13 cellular contexts compared by ENCODE assay signal in the genomic region with DNA sequence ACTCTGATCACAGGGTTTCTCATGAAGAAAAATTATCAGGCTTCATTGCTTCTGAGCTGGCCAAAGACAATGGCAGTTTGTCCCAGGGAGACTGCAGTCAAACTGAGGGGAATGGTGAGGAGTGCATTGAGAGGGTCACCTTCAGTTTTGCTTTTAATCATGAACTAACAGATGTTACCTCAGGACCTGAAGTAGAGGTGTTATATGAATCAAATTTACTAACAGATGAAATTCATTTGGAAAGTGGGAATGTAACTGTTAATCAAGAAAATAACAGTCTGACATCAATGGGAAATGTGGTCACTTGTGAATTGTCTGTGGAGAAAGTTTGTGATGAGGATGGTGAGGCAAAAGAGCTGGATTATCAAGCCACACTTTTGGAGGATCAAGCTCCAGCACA.
DNase-seq lines count a peak whose midpoint lies in the region; ATAC-seq and TF ChIP-seq lines count a peak whose summit lies in the region.
"Had no signal": no experiment of that assay in that cellular context is flagged by ENCODE, and none has a peak within 500 bp of the region (broad histone marks: within the 10 kb centered on the region; RNA-seq: fewer than 3 reads in every experiment).

No MANE protein-coding gene starts in this region.

- H3K27ac ChIP-seq in mammary epithelial cell (ENCODE audit: insufficient read depth, low read depth, low read length) (peak overlapping the region; percentile 31), breast epithelium (no peak overlapping the region), lower lobe of right lung (no peak overlapping the region), subcutaneous abdominal adipose tissue (ENCODE audit: low read depth, low read length) (peak overlapping the region; percentile 48)

- no peaks in the 10 kb centered on the region for H3K27me3 ChIP-seq in mammary epithelial cell (ENCODE audit: insufficient read depth, low read length)
- no peaks in the 10 kb centered on the region for H3K27me3 ChIP-seq in breast epithelium
- no peaks in the 10 kb centered on the region for H3K27me3 ChIP-seq in lower lobe of right lung (ENCODE audit: low read depth)
- no peaks in the 10 kb centered on the region for H3K27me3 ChIP-seq in subcutaneous abdominal adipose tissue (ENCODE audit: control insufficient read depth in 5 of 5, insufficient read depth in 4 of 5, low read length in 5 of 5)

- H3K27me3 Mint-ChIP-seq in CD14-positive monocyte (ENCODE audit: low read depth in 3 of 3) = no peaks in the 10 kb centered on the region
- H3K27me3 Mint-ChIP-seq: activated B cell treated with CpG ODN at 0.5 μM for 24 hours; dendritic cell treated with granulocyte-macrophage colony-stimulating factor and Interleukin-4, amounts not matched to agents 40 ng/mL and 50 ng/mL, for 4 days had no signal

- H3K36me3 ChIP-seq in mammary epithelial cell (ENCODE audit: insufficient read depth, low read length) (peaks cover 1% of the 10 kb centered on the region), breast epithelium (no peaks in the 10 kb centered on the region), lower lobe of right lung (peaks cover 12% of the 10 kb centered on the region), subcutaneous abdominal adipose tissue (ENCODE audit: control insufficient read depth in 5 of 5, insufficient read depth in 5 of 5, low read length in 5 of 5) (peaks cover 0 to 18% (median 10%) of the 10 kb centered on the region in 5 donors)

- TF ChIP-seq POLR2A in breast epithelium (IDR thresholded peaks at IDR 0.05) = no peak

- no peak overlapping the region for H3K9ac ChIP-seq in mammary epithelial cell (ENCODE audit: insufficient read depth, low read length)
- peak overlapping the region in 4 of 5 donors; percentile 20 to 63 (median 44) for H3K9ac ChIP-seq in subcutaneous abdominal adipose tissue (ENCODE audit: low read length in 5 of 5)

- CTCF ChIA-PET in mammary epithelial cell (lab: Charles Lee; ENCODE audit: low non-redundant PET) = no interaction called here

- no peak overlapping the region for H3K4me3 Mint-ChIP-seq in CD14-positive monocyte
- H3K4me3 Mint-ChIP-seq: activated B cell treated with CpG ODN at 0.5 μM for 24 hours; dendritic cell treated with granulocyte-macrophage colony-stimulating factor and Interleukin-4, amounts not matched to agents 40 ng/mL and 50 ng/mL, for 4 days had no signal

- DNase-seq in mammary epithelial cell (no peak), breast epithelium (ENCODE audit: low spot score in 2 of 2) (no peak), astrocyte of the spinal cord (ENCODE audit: low read depth, low spot score) (no peak), lower lobe of right lung (no peak), CD14-positive monocyte (ENCODE audit: low spot score) (no peak)
- no peak for DNase-seq in stimulated activated CD4-positive, alpha-beta T cell treated with anti-CD3 and anti-CD28 coated beads, Interleukin-2, amount 100 ng/mL, for 48 hours
- DNase-seq: activated B cell treated with CpG ODN at 0.5 μM for 24 hours, Karpas-422, occipital lobe had no signal

- no peaks in the 10 kb centered on the region for H3K9me3 Mint-ChIP-seq in CD14-positive monocyte
- H3K9me3 Mint-ChIP-seq: activated B cell treated with CpG ODN at 0.5 μM for 24 hours; activated T-helper 2 cell treated with anti-CD3 and anti-CD28 coated beads, Interferon-gamma antibody, Interleukin-2, Interleukin-4, amounts not matched to agents 10 μg/mL and 5 μg/mL and 100 μg/mL, durations not matched to agents 14 hours and 24 hours and 36 hours; dendritic cell treated with granulocyte-macrophage colony-stimulating factor and Interleukin-4, amounts not matched to agents 40 ng/mL and 50 ng/mL, for 4 days had no signal

- H3K9me3 ChIP-seq in mammary epithelial cell (replicated peaks; ENCODE audit: insufficient read depth, low read length) (no peaks in the 10 kb centered on the region), breast epithelium (no peaks in the 10 kb centered on the region), lower lobe of right lung (no peaks in the 10 kb centered on the region), subcutaneous abdominal adipose tissue (ENCODE audit: control insufficient read depth in 5 of 5, low read length in 5 of 5) (no peaks in the 10 kb centered on the region)

- H3K27ac Mint-ChIP-seq in CD14-positive monocyte = no peak overlapping the region
- H3K27ac Mint-ChIP-seq: activated B cell treated with CpG ODN at 0.5 μM for 24 hours; activated T-helper 2 cell treated with anti-CD3 and anti-CD28 coated beads, Interferon-gamma antibody, Interleukin-2, Interleukin-4, amounts not matched to agents 10 μg/mL and 5 μg/mL and 100 μg/mL, durations not matched to agents 14 hours and 24 hours and 36 hours; dendritic cell treated with granulocyte-macrophage colony-stimulating factor and Interleukin-4, amounts not matched to agents 40 ng/mL and 50 ng/mL, for 4 days had no signal

- H3K4me1 ChIP-seq in mammary epithelial cell (ENCODE audit: insufficient read depth, low read length) = peaks cover 47% of the 10 kb centered on the region
- peaks cover 0 to 15% of the 10 kb centered on the region in 2 donors for H3K4me1 ChIP-seq in breast epithelium
- H3K4me1 ChIP-seq in lower lobe of right lung = peaks cover 81% of the 10 kb centered on the region
- peaks cover 13 to 84% (median 79%) of the 10 kb centered on the region in 5 donors for H3K4me1 ChIP-seq in subcutaneous abdominal adipose tissue (ENCODE audit: control insufficient read depth in 5 of 5, insufficient read depth in 5 of 5, low read length in 5 of 5)

- peaks cover 85% of the 10 kb centered on the region for H3K79me2 ChIP-seq in mammary epithelial cell (ENCODE audit: insufficient read depth, low read length)

- H3K4me2 ChIP-seq in mammary epithelial cell (ENCODE audit: insufficient read depth, low read depth, low read length) = peak overlapping the region; percentile 89

- intact Hi-C loops in mammary epithelial cell (cut with micrococcal nuclease) = no loop called here
- intact Hi-C loops in breast epithelium (cut with DNase I; ENCODE audit: low total_unique reads) = no loop called here
- intact Hi-C loops in lower lobe of right lung (cut with DNase I) = no loop called here
- intact Hi-C loops in CD14-positive monocyte (cut with micrococcal nuclease) = no loop called here

- H2AFZ ChIP-seq in mammary epithelial cell (ENCODE audit: low read depth, low read length) = no peak overlapping the region

- TF ChIP-seq CTCF in mammary epithelial cell (conservative IDR thresholded peaks at IDR 0.05 in 1 of 2, IDR thresholded peaks at IDR 0.05 in 1 of 2; ENCODE audit: extremely low read depth in 1 of 2, insufficient read depth in 1 of 2, low read depth in 1 of 2, low read length in 2 of 2) (no peak), breast epithelium (IDR thresholded peaks at IDR 0.05) (no peak), astrocyte of the spinal cord (IDR thresholded peaks at IDR 0.05; ENCODE audit: low read depth, low read length) (no peak), lower lobe of right lung (IDR thresholded peaks at IDR 0.05) (no peak), CD14-positive monocyte (IDR thresholded peaks at IDR 0.05) (no peak)

- in situ Hi-C loops in mammary epithelial cell (cut with MboI; ENCODE audit: low sequenced_read_pairs in 2 of 2) = no loop called here
- in situ Hi-C loops in astrocyte of the spinal cord (cut with HindIII; ENCODE audit: low sequenced_read_pairs) = no loop called here

- dilution Hi-C loops in mammary epithelial cell (cut with HindIII; ENCODE audit: low sequenced_read_pairs) = no loop called here

- ATAC-seq in lower lobe of right lung (no peak), HG03571 (IDR thresholded peaks at IDR 0.05; ENCODE audit: unreplicated experiment) (no peak)

- no TSS peak for BruUV-seq in mammary epithelial cell (replicated peaks; lab: Mats Ljungman, UMichigan)

- H4K20me1 ChIP-seq in mammary epithelial cell (ENCODE audit: insufficient read depth, low read length) = peaks cover 3% of the 10 kb centered on the region

- H3K4me1 Mint-ChIP-seq in CD14-positive monocyte = peaks cover 52% of the 10 kb centered on the region

- H3K36me3 Mint-ChIP-seq in CD14-positive monocyte = peaks cover 17 to 30% of the 10 kb centered on the region in 2 donors

- H3K4me3 ChIP-seq in mammary epithelial cell (replicated peaks in 1 of 3; ENCODE audit: insufficient read depth in 1 of 3, low read depth in 2 of 3, low read length in 3 of 3) (peak overlapping the region in 2 of 3 experiments; percentile 9 to 20), breast epithelium (no peak overlapping the region), astrocyte of the spinal cord (ENCODE audit: low read depth, low read length) (peak overlapping the region; percentile 73), lower lobe of right lung (peak overlapping the region; percentile 80), subcutaneous abdominal adipose tissue (ENCODE audit: low read depth in 1 of 5, low read length in 5 of 5) (peak overlapping the region in 4 of 5 donors; percentile 10 to 80 (median 43))

Comparison
In these comparisons a context has a peak if more than half of its experiments do, and no peak if none do; other contexts are left out.
1. H3K27ac ChIP-seq: peak in mammary epithelial cell (single experiment) and subcutaneous abdominal adipose tissue (single experiment); none in breast epithelium (0 of 2) and lower lobe of right lung (single experiment).
2. H3K4me3 ChIP-seq: peak in mammary epithelial cell (2 of 3), astrocyte of the spinal cord (single experiment), lower lobe of right lung (single experiment) and subcutaneous abdominal adipose tissue (4 of 5); none in breast epithelium (0 of 3).